10 cellular contexts compared by ENCODE assay signal in the genomic region with DNA sequence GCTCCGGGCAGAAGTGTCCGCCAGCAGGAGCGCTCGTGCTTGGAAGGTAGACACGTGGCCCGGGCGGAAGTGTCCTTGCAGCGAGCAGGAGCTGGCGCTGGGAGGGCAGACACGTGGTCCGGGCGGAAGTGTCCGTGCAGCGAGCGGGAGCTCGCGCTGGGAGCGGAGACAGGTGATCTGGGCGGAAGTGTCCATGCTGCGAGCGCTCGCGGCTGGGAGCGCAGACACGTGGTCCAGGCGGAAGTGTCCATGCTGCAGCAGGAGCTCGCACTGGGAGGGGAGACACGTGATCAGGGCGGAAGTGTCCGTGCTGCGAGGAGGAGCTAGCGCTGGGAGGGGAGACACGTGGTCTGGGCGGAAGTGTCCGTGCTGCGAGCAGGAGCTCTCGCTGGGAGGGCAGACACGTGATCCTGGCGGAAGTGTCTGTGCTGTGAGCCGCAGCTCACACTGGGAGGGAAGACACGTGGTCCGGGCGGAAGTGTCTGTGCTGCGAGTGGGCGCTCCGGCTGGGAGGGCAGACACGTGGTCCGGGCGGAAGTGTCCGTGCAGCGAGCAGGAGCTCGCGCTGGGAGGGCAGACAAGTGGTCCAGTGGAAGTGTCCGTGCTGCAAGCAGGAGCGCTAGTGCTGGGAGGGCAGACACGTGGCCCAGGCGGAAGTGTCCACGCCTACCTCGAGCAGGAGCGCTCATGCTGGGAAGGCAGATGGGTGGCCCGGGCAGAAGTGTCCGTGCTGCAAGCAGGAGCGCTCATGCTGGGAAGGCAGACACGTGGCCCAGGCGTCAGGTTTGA. TPM values are rescaled to one million over a fixed set of nuclear protein-coding genes. Genes with fewer than 3 reads are reported as not detected.
A peak's percentile ranks its signal among the peaks of the same experiment; 100 is the strongest.
DNase-seq lines count a peak whose midpoint lies in the region; ATAC-seq and TF ChIP-seq lines count a peak whose summit lies in the region.
"Had no signal": no experiment of that assay in that cellular context is flagged by ENCODE, and none has a peak within 500 bp of the region (broad histone marks: within the 10 kb centered on the region; RNA-seq: fewer than 3 reads in every experiment).

No MANE protein-coding gene starts in this region.

- DNase-seq in activated CD4-positive, alpha-beta T cell treated with anti-CD3 and anti-CD28 coated beads for 48 hours: peak; percentile 54
- no peak for DNase-seq in activated CD4-positive, alpha-beta T cell treated with anti-CD3 and anti-CD28 coated beads, Interleukin-2, amount 50 U/mL, for 1 hour
- DNase-seq in SK-MEL-5 (ENCODE audit: low read depth, low spot score) (peak; percentile 98), fibroblast of the aortic adventitia (ENCODE audit: low read depth) (peak; percentile 67), ecto neural progenitor cell (ENCODE audit: low spot score) (no peak)
- peak; percentile 5 for DNase-seq in stimulated activated CD8-positive, alpha-beta memory T cell treated with anti-CD3 and anti-CD28 coated beads, Interleukin-7, amount 100 ng/mL, for 24 hours (ENCODE audit: low read depth)

- TF ChIP-seq CTCF in fibroblast of the aortic adventitia (IDR thresholded peaks at IDR 0.05; ENCODE audit: insufficient read depth, low read length): no peak

- no peak for TF ChIP-seq POLR2A in GM18505 (IDR thresholded peaks at IDR 0.05; ENCODE audit: borderline replicate concordance, extremely low read depth, insufficient read depth, insufficient read length)

- in situ Hi-C loops in SK-MEL-5 (cut with HindIII; ENCODE audit: low pct_unique_long_range_greater_than_20kb, low sequenced_read_pairs): no loop called here

- H3K4me3 ChIP-seq in fibroblast of the aortic adventitia (ENCODE audit: low read depth, low read length): peak overlapping the region; percentile 25
- H3K4me3 ChIP-seq: A549, tibial artery had no signal

- ATAC-seq in GM18505 (IDR thresholded peaks at IDR 0.05; ENCODE audit: unreplicated experiment) (no peak), HG03571 (IDR thresholded peaks at IDR 0.05; ENCODE audit: unreplicated experiment) (no peak)

RNA-seq across cellular contexts. Expression of a gene that starts 41.1 kb away (rescaled TPM):
- 8.2 and 13.9 TPM in 2 replicates for total RNA-seq in SK-MEL-5 (2014; rRNA removed; shearing (Covaris generic))
- 12.2 and 23.2 TPM in 2 replicates for polyA plus RNA-seq in SK-MEL-5 (2015; cell fraction: cytosol; rRNA removed)
- 5.9 and 8.1 TPM in 2 replicates for polyA plus RNA-seq in SK-MEL-5 (2015; cell fraction: nucleus; rRNA removed)
- 7.0 and 10.1 TPM in 2 replicates for total RNA-seq in fibroblast of the aortic adventitia (ENCODE audit: low replicate concordance)

RNA-seq across cellular contexts. Expression of a gene that starts 41.6 kb away (rescaled TPM):
- total RNA-seq in SK-MEL-5 (2014; rRNA removed; shearing (Covaris generic)): 71.2 and 71.7 TPM in 2 replicates
- 118 and 126 TPM in 2 replicates for polyA plus RNA-seq in SK-MEL-5 (2015; cell fraction: cytosol; rRNA removed)
- 45.5 and 51.7 TPM in 2 replicates for polyA plus RNA-seq in SK-MEL-5 (2015; cell fraction: nucleus; rRNA removed)
- 10.5 and 22.0 TPM in 2 replicates for total RNA-seq in fibroblast of the aortic adventitia (ENCODE audit: low replicate concordance)

Comparison
In these comparisons a context has a peak if more than half of its experiments do, and no peak if none do; other contexts are left out.
1. DNase-seq: peak in activated CD4-positive, alpha-beta T cell treated with anti-CD3 and anti-CD28 coated beads for 48 hours (single experiment), SK-MEL-5 (single experiment), fibroblast of the aortic adventitia (single experiment) and stimulated activated CD8-positive, alpha-beta memory T cell treated with anti-CD3 and anti-CD28 coated beads, Interleukin-7, amount 100 ng/mL, for 24 hours (single experiment); none in activated CD4-positive, alpha-beta T cell treated with anti-CD3 and anti-CD28 coated beads, Interleukin-2, amount 50 U/mL, for 1 hour (single experiment) and ecto neural progenitor cell (single experiment).